ENCODE assay signal across 10 cellular contexts in the genomic region with DNA sequence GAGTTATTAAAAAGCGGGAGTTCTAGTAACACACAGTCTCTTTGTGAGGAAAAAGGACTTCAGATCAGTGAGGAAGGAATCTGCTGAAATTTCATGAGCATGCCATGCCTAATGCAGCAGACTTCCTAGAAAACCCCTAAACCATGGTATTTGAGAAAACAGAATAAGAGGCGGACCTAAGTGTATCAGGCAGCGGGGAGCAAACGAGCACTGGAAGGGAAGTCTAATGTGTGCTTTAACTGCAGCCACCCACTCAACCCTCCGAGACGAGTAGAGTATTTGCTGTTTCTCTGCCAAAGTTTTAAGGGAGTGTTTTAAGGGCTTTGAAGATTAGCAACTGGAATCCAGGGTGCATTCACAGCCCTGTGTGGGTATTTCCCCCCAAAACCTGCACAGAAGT. TPM values are rescaled to one million over a fixed set of nuclear protein-coding genes. Genes with fewer than 3 reads are reported as not detected.
DNase-seq lines count a peak whose midpoint lies in the region; ATAC-seq and TF ChIP-seq lines count a peak whose summit lies in the region.
"Had no signal": no experiment of that assay in that cellular context is flagged by ENCODE, and none has a peak within 500 bp of the region (broad histone marks: within the 10 kb centered on the region; RNA-seq: fewer than 3 reads in every experiment).

No MANE protein-coding gene starts in this region.

- no peak for TF ChIP-seq POLR2A in heart left ventricle (IDR thresholded peaks at IDR 0.05)

- H3K27me3 ChIP-seq in heart left ventricle, result no peaks in the 10 kb centered on the region
- no peaks in the 10 kb centered on the region for H3K27me3 ChIP-seq in upper lobe of right lung

- peaks cover 0 to 60% (median 43%) of the 10 kb centered on the region in 9 donors for H3K36me3 ChIP-seq in heart left ventricle
- peaks cover 56% of the 10 kb centered on the region for H3K36me3 ChIP-seq in upper lobe of right lung

- H3K4me3 Mint-ChIP-seq in activated naive CD4-positive, alpha-beta T cell treated with anti-CD3 and anti-CD28 coated beads for 36 hours, result no peak overlapping the region

- intact Hi-C loops in activated naive CD4-positive, alpha-beta T cell treated with anti-CD3 and anti-CD28 coated beads for 36 hours (cut with micrococcal nuclease), result no loop called here
- intact Hi-C loops in heart left ventricle (cut with DNase I) (loop anchor here in 3 of 10 donors (10.0 kb wide), 2 partner anchors 73 to 143 kb away; a partner anchor contains a TSS), upper lobe of right lung (cut with DNase I) (no loop called here)

- CTCF ChIA-PET in activated naive CD4-positive, alpha-beta T cell treated with anti-CD3 and anti-CD28 coated beads for 36 hours (lab: Charles Lee), result interaction anchor here (0.5 to 1.4 kb wide), 5 partner anchors 9 to 325 kb away, joined by 3 to 6 read pairs (median 3); no protein-coding TSS in a partner anchor

- no peak for ATAC-seq in activated naive CD4-positive, alpha-beta T cell treated with anti-CD3 and anti-CD28 coated beads, Interleukin-2, amount 50 U/mL, for 72 hours
- ATAC-seq in heart left ventricle (peak in 3 of 4 donors; percentile 23 to 55 (median 45)), omental fat pad (ENCODE audit: low FRiP score) (peak; percentile 29), upper lobe of right lung (peak; percentile 76), HG03108 (IDR thresholded peaks at IDR 0.05; ENCODE audit: unreplicated experiment) (no peak)

- no peaks in the 10 kb centered on the region for H3K9me3 Mint-ChIP-seq in activated naive CD4-positive, alpha-beta T cell treated with anti-CD3 and anti-CD28 coated beads for 36 hours
- no peaks in the 10 kb centered on the region for H3K9me3 Mint-ChIP-seq in activated naive CD4-positive, alpha-beta T cell treated with anti-CD3 and anti-CD28 coated beads, Interleukin-2, amount 50 U/mL, for 72 hours

- no peak for TF ChIP-seq CTCF in heart left ventricle (IDR thresholded peaks at IDR 0.05)
- no peak for TF ChIP-seq CTCF in omental fat pad (IDR thresholded peaks at IDR 0.05)
- TF ChIP-seq CTCF in upper lobe of right lung (IDR thresholded peaks at IDR 0.05), result no peak

- H3K27ac ChIP-seq in heart left ventricle, result peak overlapping the region; percentile 42 to 86 (median 70)
- peak overlapping the region; percentile 47 for H3K27ac ChIP-seq in upper lobe of right lung

- H3K4me1 Mint-ChIP-seq in activated naive CD4-positive, alpha-beta T cell treated with anti-CD3 and anti-CD28 coated beads for 36 hours (ENCODE audit: low read depth), result peaks cover 11% of the 10 kb centered on the region

- WGBS in heart left ventricle, 4 donors, result 42 to 55% (median 47%) methylated on average over 6 of the region's 6 CpGs

- peaks cover 1% of the 10 kb centered on the region for H3K36me3 Mint-ChIP-seq in activated naive CD4-positive, alpha-beta T cell treated with anti-CD3 and anti-CD28 coated beads for 36 hours (ENCODE audit: low read depth)
- H3K36me3 Mint-ChIP-seq in activated naive CD4-positive, alpha-beta T cell treated with anti-CD3 and anti-CD28 coated beads, Interleukin-2, amount 50 U/mL, for 72 hours, result no peaks in the 10 kb centered on the region

- no peaks in the 10 kb centered on the region for H3K9me3 ChIP-seq in heart left ventricle
- no peaks in the 10 kb centered on the region for H3K9me3 ChIP-seq in upper lobe of right lung

- no peaks in the 10 kb centered on the region for H3K27me3 Mint-ChIP-seq in activated naive CD4-positive, alpha-beta T cell treated with anti-CD3 and anti-CD28 coated beads for 36 hours (ENCODE audit: low read depth)

- no peak for DNase-seq in activated naive CD4-positive, alpha-beta T cell treated with anti-CD3 and anti-CD28 coated beads for 36 hours
- no peak for DNase-seq in activated naive CD4-positive, alpha-beta T cell treated with anti-CD3 and anti-CD28 coated beads, Interleukin-2, amount 50 U/mL, for 72 hours (ENCODE audit: low spot score in 2 of 2)
- DNase-seq in heart left ventricle, result no peak
- no peak for DNase-seq in omental fat pad (ENCODE audit: low spot score)
- no peak for DNase-seq in upper lobe of right lung
- DNase-seq in D341Med (ENCODE audit: low spot score), result no peak
- no peak for DNase-seq in DMS153 treated with DMSO at 0.1 percent for 48 hours (lab: John Stamatoyannopoulos, UW; ENCODE audit: unreplicated experiment)
- DNase-seq: aorta; stimulated activated CD8-positive, alpha-beta memory T cell treated with anti-CD3 and anti-CD28 coated beads, Interleukin-4, amount 100 ng/mL, for 48 hours had no signal

- peaks cover 0 to 21% (median 10%) of the 10 kb centered on the region in 12 donors for H3K4me1 ChIP-seq in heart left ventricle
- no peaks in the 10 kb centered on the region for H3K4me1 ChIP-seq in upper lobe of right lung

- H3K27ac Mint-ChIP-seq in activated naive CD4-positive, alpha-beta T cell treated with anti-CD3 and anti-CD28 coated beads for 36 hours, result peak overlapping the region; percentile 8
- peak overlapping the region in 1 of 2 donors; percentile 85 for H3K27ac Mint-ChIP-seq in activated naive CD4-positive, alpha-beta T cell treated with anti-CD3 and anti-CD28 coated beads, Interleukin-2, amount 50 U/mL, for 72 hours

- H3K4me3 ChIP-seq in heart left ventricle (peak overlapping the region in 2 of 12 donors; percentile 3 to 21), upper lobe of right lung (no peak overlapping the region)

RNA-seq across cellular contexts. Expression of a gene that starts 36.5 kb away (rescaled TPM):
- 10 to 100 TPM; 15.4 to 15.8 TPM for total RNA-seq in activated naive CD4-positive, alpha-beta T cell treated with anti-CD3 and anti-CD28 coated beads for 36 hours
- 10 to 100 TPM; 15.9 to 24.5 TPM for total RNA-seq in activated naive CD4-positive, alpha-beta T cell treated with anti-CD3 and anti-CD28 coated beads, Interleukin-2, amount 50 U/mL, for 72 hours
- total RNA-seq in heart left ventricle, result 100 to 1,000 TPM in 2 of 9 donors, 10 to 100 TPM in 7; 56.7 to 213 (median 78.8) TPM
- 10 to 100 TPM; 59.6 to 98.7 TPM for polyA plus RNA-seq in heart left ventricle
- 100 to 1,000 TPM in 2 of 4 donors, 10 to 100 TPM in 2; 57.4 to 147 (median 97.9) TPM for total RNA-seq in omental fat pad
- 20.9 TPM for total RNA-seq in upper lobe of right lung

RNA-seq across cellular contexts. Expression of a gene that starts 51.8 kb away (rescaled TPM):
- 10 to 100 TPM; 31.9 to 32.6 TPM for total RNA-seq in activated naive CD4-positive, alpha-beta T cell treated with anti-CD3 and anti-CD28 coated beads for 36 hours
- total RNA-seq in activated naive CD4-positive, alpha-beta T cell treated with anti-CD3 and anti-CD28 coated beads, Interleukin-2, amount 50 U/mL, for 72 hours, result 10 to 100 TPM; 24.3 to 26.7 TPM
- total RNA-seq in heart left ventricle, result 10 to 100 TPM in 6 of 9 donors, 1 to 10 TPM in 3; 9.1 to 12.6 (median 10.7) TPM
- 10 to 100 TPM in 1 of 2 donors, 1 to 10 TPM in 1; 3.9 to 13.7 TPM for polyA plus RNA-seq in heart left ventricle
- 10 to 100 TPM; 19.6 to 38.1 (median 21.8) TPM for total RNA-seq in omental fat pad
- 23.0 TPM for total RNA-seq in upper lobe of right lung

Comparison
In these comparisons a context has a peak if more than half of its experiments do, and no peak if none do; other contexts are left out.
1. ATAC-seq: peak in heart left ventricle (3 of 4), omental fat pad (single experiment) and upper lobe of right lung (single experiment); none in activated naive CD4-positive, alpha-beta T cell treated with anti-CD3 and anti-CD28 coated beads, Interleukin-2, amount 50 U/mL, for 72 hours (0 of 2) and HG03108 (single experiment).